ENCODE assay signal across 8 cellular contexts in genomic region chr1:78114034-78114956, GRCh38.
A peak's percentile ranks its signal among the peaks of the same experiment; 100 is the strongest.
DNase-seq lines count a peak whose midpoint lies in the region; ATAC-seq, FAIRE-seq and TF ChIP-seq lines count a peak whose summit lies in the region.

No MANE protein-coding gene starts in this region.

- no peak overlapping the region for H3K4me3 Mint-ChIP-seq in activated T-helper 17 cell treated with anti-CD3 and anti-CD28 coated beads, Interleukin-2, amount 50 U/mL, for 72 hours

- TF ChIP-seq CTCF in foreskin fibroblast (IDR thresholded peaks at IDR 0.05; ENCODE audit: low read depth, low read length) (peak; percentile 77), pancreas (IDR thresholded peaks at IDR 0.05) (peak in 3 of 4 donors; percentile 57 to 73 (median 59))

- ATAC-seq in GM21786 (IDR thresholded peaks at IDR 0.05; ENCODE audit: unreplicated experiment) = peak; percentile 91
- peak; percentile 90 for ATAC-seq in activated T-helper 17 cell treated with anti-CD3 and anti-CD28 coated beads, Interleukin-2, amount 50 U/mL, for 72 hours (replicated peaks)
- peak; percentile 87 to 98 (median 96) for ATAC-seq in pancreas

- WGBS in pancreas, 2 donors = 67 to 72% methylated on average over 9 of the region's 9 CpGs

- FAIRE-seq in G401.6 (lab: Jason Lieb, UNC) = peak; percentile 95
- peak; percentile 86 for FAIRE-seq in pancreas (lab: Jason Lieb, UNC)

- H3K36me3 Mint-ChIP-seq in activated T-helper 17 cell treated with anti-CD3 and anti-CD28 coated beads, Interleukin-2, amount 50 U/mL, for 72 hours (ENCODE audit: low read depth) = no peaks in the 10 kb centered on the region

- H3K9me3 ChIP-seq in pancreas = no peaks in the 10 kb centered on the region

- peak overlapping the region in 1 of 4 donors; percentile 9 for H3K27ac ChIP-seq in pancreas

- no peaks in the 10 kb centered on the region for H3K27me3 Mint-ChIP-seq in activated T-helper 17 cell treated with anti-CD3 and anti-CD28 coated beads, Interleukin-2, amount 50 U/mL, for 72 hours

- H3K4me3 ChIP-seq in foreskin fibroblast (ENCODE audit: low read depth in 1 of 2, low read length in 2 of 2) (no peak overlapping the region), pancreas (no peak overlapping the region)

- no peaks in the 10 kb centered on the region for H3K4me1 ChIP-seq in pancreas

- H3K9me3 Mint-ChIP-seq in activated T-helper 17 cell treated with anti-CD3 and anti-CD28 coated beads, Interleukin-2, amount 50 U/mL, for 72 hours = no peaks in the 10 kb centered on the region

- in situ Hi-C loops in KBM-7 (cut with MboI; ENCODE audit: low pct_unique_long_range_greater_than_20kb, low sequenced_read_pairs) = no loop called here

- H3K27ac Mint-ChIP-seq in activated T-helper 17 cell treated with anti-CD3 and anti-CD28 coated beads, Interleukin-2, amount 50 U/mL, for 72 hours = peak overlapping the region; percentile 48

- intact Hi-C loops in pancreas (cut with DNase I) = loop anchor here in 1 of 3 donors (5.0 to 10.0 kb wide), 3 partner anchors 49 to 289 kb away; partner anchors contain the start of gene FUBP1

- H3K36me3 ChIP-seq in pancreas = no peaks in the 10 kb centered on the region

- peaks cover 3% of the 10 kb centered on the region for H3K4me1 Mint-ChIP-seq in activated T-helper 17 cell treated with anti-CD3 and anti-CD28 coated beads, Interleukin-2, amount 50 U/mL, for 72 hours

- DNase-seq in KBM-7 = peak; percentile 88
- DNase-seq in OCI-M2 (lab: John Stamatoyannopoulos, UW; ENCODE audit: unreplicated experiment) = peak; percentile 19
- peak; percentile 61 to 88 for DNase-seq in foreskin fibroblast
- peak in 3 of 6 donors; percentile 48 to 75 (median 50) for DNase-seq in pancreas
- DNase-seq in NK-92 (lab: John Stamatoyannopoulos, UW; ENCODE audit: unreplicated experiment) = no peak

- no peaks in the 10 kb centered on the region for H3K27me3 ChIP-seq in pancreas
